In genomic region chr1:232793944-232794343, GRCh38 we compare ENCODE assay signal across 2 cellular contexts.
TF ChIP-seq lines count a peak whose summit lies in the region.

No MANE protein-coding gene starts in this region.

TF ChIP-seq in liver, 16 proteins besides CTCF, POLR2A, EP300 and RAD21 (continued from another document):
- TF ChIP-seq GABPA (IDR thresholded peaks at IDR 0.05 in 1 of 2, conservative IDR thresholded peaks at IDR 0.05 in 1 of 2) (no peak), MAX (IDR thresholded peaks at IDR 0.05) (no peak), RXRA (IDR thresholded peaks at IDR 0.05) (no peak), FOXA2 (IDR thresholded peaks at IDR 0.05) (no peak), FOXA1 (IDR thresholded peaks at IDR 0.05) (no peak), ATF3 (IDR thresholded peaks at IDR 0.05) (no peak), TAF1 (conservative IDR thresholded peaks at IDR 0.05) (no peak), YY1 (IDR thresholded peaks at IDR 0.05) (no peak), NR2F2 (IDR thresholded peaks at IDR 0.05) (no peak), ZBTB33 (IDR thresholded peaks at IDR 0.05) (no peak)

TF ChIP-seq in HepG2, 621 proteins besides CTCF, POLR2A, EP300 and RAD21 (continued from another document):
- TF ChIP-seq SOX13 (IDR thresholded peaks at IDR 0.05) (no peak), SOX13 (CRISPR knock-in tag; conservative IDR thresholded peaks at IDR 0.05 in 1 of 2, IDR thresholded peaks at IDR 0.05 in 1 of 2) (no peak), ZBTB44 (CRISPR knock-in tag; IDR thresholded peaks at IDR 0.05) (no peak), TRIM24 (CRISPR knock-in tag; IDR thresholded peaks at IDR 0.05) (no peak), ZUFSP (CRISPR knock-in tag; IDR thresholded peaks at IDR 0.05; ENCODE audit: borderline replicate concordance) (no peak), ZNF451 (CRISPR knock-in tag; IDR thresholded peaks at IDR 0.05) (no peak), ZNF362 (CRISPR knock-in tag; IDR thresholded peaks at IDR 0.05; ENCODE audit: borderline replicate concordance) (no peak), JUND (CRISPR knock-in tag; IDR thresholded peaks at IDR 0.05) (no peak), ZNF101 (CRISPR knock-in tag; IDR thresholded peaks at IDR 0.05; ENCODE audit: borderline replicate concordance, low read depth) (no peak), TFDP2 (CRISPR knock-in tag; IDR thresholded peaks at IDR 0.05) (no peak), SMAD3 (CRISPR knock-in tag; IDR thresholded peaks at IDR 0.05) (no peak), ZEB1 (IDR thresholded peaks at IDR 0.05; ENCODE audit: insufficient replicate concordance, low read depth) (no peak), ERF (CRISPR knock-in tag; IDR thresholded peaks at IDR 0.05) (no peak), ZNF7 (CRISPR knock-in tag; IDR thresholded peaks at IDR 0.05) (no peak)
- TF ChIP-seq, protein P1, sequence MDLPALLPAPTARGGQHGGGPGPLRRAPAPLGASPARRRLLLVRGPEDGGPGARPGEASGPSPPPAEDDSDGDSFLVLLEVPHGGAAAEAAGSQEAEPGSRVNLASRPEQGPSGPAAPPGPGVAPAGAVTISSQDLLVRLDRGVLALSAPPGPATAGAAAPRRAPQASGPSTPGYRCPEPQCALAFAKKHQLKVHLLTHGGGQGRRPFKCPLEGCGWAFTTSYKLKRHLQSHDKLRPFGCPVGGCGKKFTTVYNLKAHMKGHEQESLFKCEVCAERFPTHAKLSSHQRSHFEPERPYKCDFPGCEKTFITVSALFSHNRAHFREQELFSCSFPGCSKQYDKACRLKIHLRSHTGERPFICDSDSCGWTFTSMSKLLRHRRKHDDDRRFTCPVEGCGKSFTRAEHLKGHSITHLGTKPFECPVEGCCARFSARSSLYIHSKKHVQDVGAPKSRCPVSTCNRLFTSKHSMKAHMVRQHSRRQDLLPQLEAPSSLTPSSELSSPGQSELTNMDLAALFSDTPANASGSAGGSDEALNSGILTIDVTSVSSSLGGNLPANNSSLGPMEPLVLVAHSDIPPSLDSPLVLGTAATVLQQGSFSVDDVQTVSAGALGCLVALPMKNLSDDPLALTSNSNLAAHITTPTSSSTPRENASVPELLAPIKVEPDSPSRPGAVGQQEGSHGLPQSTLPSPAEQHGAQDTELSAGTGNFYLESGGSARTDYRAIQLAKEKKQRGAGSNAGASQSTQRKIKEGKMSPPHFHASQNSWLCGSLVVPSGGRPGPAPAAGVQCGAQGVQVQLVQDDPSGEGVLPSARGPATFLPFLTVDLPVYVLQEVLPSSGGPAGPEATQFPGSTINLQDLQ (CRISPR knock-in tag; IDR thresholded peaks at IDR 0.05) = no peak
TF ChIP-seq in HepG2: peak in this region for 0.
